10 cellular contexts compared by ENCODE assay signal in the genomic region with DNA sequence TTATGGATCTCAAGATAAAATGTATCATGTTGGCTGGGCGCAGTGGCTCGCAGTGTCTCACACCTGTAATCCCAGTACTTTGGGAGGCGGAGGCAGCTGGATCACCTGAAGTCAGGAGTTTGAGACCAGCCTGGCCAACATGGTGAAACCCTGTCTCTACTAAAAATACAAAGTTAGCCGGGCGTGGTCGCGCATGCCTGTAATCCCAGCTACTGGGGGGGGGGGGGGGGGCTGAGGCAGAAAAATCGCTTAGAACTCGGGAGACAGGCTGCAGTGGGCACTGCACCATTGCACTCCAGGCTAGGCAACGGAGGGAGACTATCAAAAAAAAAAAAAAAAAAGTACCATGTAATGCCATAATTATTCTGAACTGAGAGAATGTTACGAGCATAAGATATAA. TPM values are rescaled to one million over a fixed set of nuclear protein-coding genes. Genes with fewer than 3 reads are reported as not detected.
DNase-seq lines count a peak whose midpoint lies in the region; ATAC-seq, FAIRE-seq and TF ChIP-seq lines count a peak whose summit lies in the region.
"Had no signal": no experiment of that assay in that cellular context is flagged by ENCODE, and none has a peak within 500 bp of the region (broad histone marks: within the 10 kb centered on the region; RNA-seq: fewer than 3 reads in every experiment).

No MANE protein-coding gene starts in this region.

- H3K4me1 Mint-ChIP-seq in activated naive CD8-positive, alpha-beta T cell (ENCODE audit: low read depth): peaks cover 30% of the 10 kb centered on the region
- H3K4me1 Mint-ChIP-seq in type B pancreatic cell (ENCODE audit: unreplicated experiment): no peaks in the 10 kb centered on the region

- H3K9ac ChIP-seq in kidney (ENCODE audit: low read length in 2 of 2): no peak overlapping the region

- DNase-seq in cardiac muscle cell (ENCODE audit: low read depth in 1 of 2, low spot score in 1 of 2) (no peak), cardiac septum (ENCODE audit: low spot score) (no peak), kidney (no peak), type B pancreatic cell (ENCODE audit: extremely low spot score, unreplicated experiment) (no peak), NOMO-1 treated with DMSO at 0.1 percent for 48 hours (lab: John Stamatoyannopoulos, UW; ENCODE audit: unreplicated experiment) (no peak)
- DNase-seq: DMS 273 treated with DMSO at 0.1 percent for 48 hours had no signal

- H3K4me3 ChIP-seq in cardiac muscle cell (peak overlapping the region; percentile 77), kidney (ENCODE audit: low read length in 2 of 2) (peak overlapping the region; percentile 90 to 96)

- H3K36me3 Mint-ChIP-seq in activated naive CD8-positive, alpha-beta T cell: peaks cover 10% of the 10 kb centered on the region
- peaks cover 35% of the 10 kb centered on the region for H3K36me3 Mint-ChIP-seq in type B pancreatic cell

- H3K4me3 Mint-ChIP-seq in activated naive CD8-positive, alpha-beta T cell: peak overlapping the region; percentile 95
- peak overlapping the region; percentile 93 for H3K4me3 Mint-ChIP-seq in type B pancreatic cell

- no peaks in the 10 kb centered on the region for H3K9me3 Mint-ChIP-seq in activated naive CD8-positive, alpha-beta T cell (ENCODE audit: low read depth)
- H3K9me3 Mint-ChIP-seq in type B pancreatic cell: no peaks in the 10 kb centered on the region

- H3K27me3 Mint-ChIP-seq in activated naive CD8-positive, alpha-beta T cell: no peaks in the 10 kb centered on the region
- H3K27me3 Mint-ChIP-seq in type B pancreatic cell: no peaks in the 10 kb centered on the region

- H3K36me3 ChIP-seq in cardiac muscle cell (peaks cover 27% of the 10 kb centered on the region), kidney (ENCODE audit: control insufficient read depth in 1 of 2, insufficient read depth in 2 of 2, low read length in 2 of 2) (peaks cover 0 to 16% of the 10 kb centered on the region in 2 donors)

- intact Hi-C loops in cardiac septum (cut with DNase I): no loop called here
- intact Hi-C loops in kidney (cut with DNase I): no loop called here

- no peak for FAIRE-seq in kidney (lab: Jason Lieb, UNC)
- FAIRE-seq: islet of Langerhans had no signal

- no peak for TF ChIP-seq CTCF in cardiac muscle cell (IDR thresholded peaks at IDR 0.05; ENCODE audit: low read depth, low read length)
- no peak for TF ChIP-seq CTCF in kidney (IDR thresholded peaks at IDR 0.05; ENCODE audit: borderline replicate concordance, extremely low read depth, insufficient read depth)
- TF ChIP-seq CTCF in type B pancreatic cell (conservative IDR thresholded peaks at IDR 0.05): no peak

- no peaks in the 10 kb centered on the region for H3K4me1 ChIP-seq in cardiac muscle cell (ENCODE audit: low read depth)
- no peaks in the 10 kb centered on the region for H3K4me1 ChIP-seq in kidney (ENCODE audit: control insufficient read depth in 1 of 2, insufficient read depth in 1 of 2, low read depth in 1 of 2, low read length in 2 of 2)

- H3K9me3 ChIP-seq in cardiac muscle cell (ENCODE audit: low read depth) (no peaks in the 10 kb centered on the region), kidney (ENCODE audit: control insufficient read depth in 1 of 2, low read length in 2 of 2) (no peaks in the 10 kb centered on the region)

- ATAC-seq in HG03280 (IDR thresholded peaks at IDR 0.05; ENCODE audit: unreplicated experiment): no peak
- ATAC-seq in HG03135 (IDR thresholded peaks at IDR 0.05; ENCODE audit: unreplicated experiment): no peak

- no peak overlapping the region for H3K27ac ChIP-seq in cardiac muscle cell
- H3K27ac ChIP-seq in kidney (ENCODE audit: low read depth in 2 of 2, low read length in 2 of 2): no peak overlapping the region

- peak overlapping the region; percentile 99 for H3K27ac Mint-ChIP-seq in activated naive CD8-positive, alpha-beta T cell
- H3K27ac Mint-ChIP-seq in type B pancreatic cell: peak overlapping the region; percentile 97

- H3K27me3 ChIP-seq in cardiac muscle cell: no peaks in the 10 kb centered on the region

RNA-seq across cellular contexts. Expression of gene RBMX, which starts 2.1 kb away (rescaled TPM):
- total RNA-seq in cardiac muscle cell (304 and 370 TPM in 2 replicates), cardiac septum (92.7 TPM), kidney (143 TPM), type B pancreatic cell (ENCODE audit: low replicate concordance) (181 and 369 TPM in 2 replicates)
- polyA plus RNA-seq in cardiac muscle cell (169 and 232 TPM in 2 replicates), kidney (ENCODE audit: insufficient read depth, low read depth, low replicate concordance) (95.0 TPM)
